In genomic region chr7:19830604-19831003, GRCh38 we compare ENCODE assay signal across 2 cellular contexts.
TF ChIP-seq lines count a peak whose summit lies in the region.

No MANE protein-coding gene starts in this region.

TF ChIP-seq in HepG2, 621 proteins besides CTCF, POLR2A, EP300 and RAD21:
- TF ChIP-seq ZNF446 (CRISPR knock-in tag; IDR thresholded peaks at IDR 0.05), result no peak
- TF ChIP-seq MAFF (IDR thresholded peaks at IDR 0.05; ENCODE audit: low read depth, low read length), result peak; percentile 36; the same call in 1 of the 2 replicates
- peak; percentile 51 to 64; a peak in 3 of 4 replicates for TF ChIP-seq MAFK (conservative IDR thresholded peaks at IDR 0.05 in 1 of 2, IDR thresholded peaks at IDR 0.05 in 1 of 2; ENCODE audit: low read length in 2 of 2)
- TF ChIP-seq DR1 (CRISPR knock-in tag; IDR thresholded peaks at IDR 0.05), result no peak

TF ChIP-seq in A549, 52 proteins besides CTCF, POLR2A, EP300 and RAD21:
- TF ChIP-seq MAFK (IDR thresholded peaks at IDR 0.05; ENCODE audit: partially characterized antibody) (peak; percentile 55), FOSB (CRISPR knock-in tag; IDR thresholded peaks at IDR 0.05) (no peak)
